In genomic region chr15:34336333-34336732, GRCh38 we compare ENCODE assay signal across 2 cellular contexts.
TF ChIP-seq lines count a peak whose summit lies in the region.

No MANE protein-coding gene starts in this region.

TF ChIP-seq in SK-N-SH, 30 proteins besides CTCF, POLR2A, EP300 and RAD21 (continued from another document):
- TF ChIP-seq, protein P1, sequence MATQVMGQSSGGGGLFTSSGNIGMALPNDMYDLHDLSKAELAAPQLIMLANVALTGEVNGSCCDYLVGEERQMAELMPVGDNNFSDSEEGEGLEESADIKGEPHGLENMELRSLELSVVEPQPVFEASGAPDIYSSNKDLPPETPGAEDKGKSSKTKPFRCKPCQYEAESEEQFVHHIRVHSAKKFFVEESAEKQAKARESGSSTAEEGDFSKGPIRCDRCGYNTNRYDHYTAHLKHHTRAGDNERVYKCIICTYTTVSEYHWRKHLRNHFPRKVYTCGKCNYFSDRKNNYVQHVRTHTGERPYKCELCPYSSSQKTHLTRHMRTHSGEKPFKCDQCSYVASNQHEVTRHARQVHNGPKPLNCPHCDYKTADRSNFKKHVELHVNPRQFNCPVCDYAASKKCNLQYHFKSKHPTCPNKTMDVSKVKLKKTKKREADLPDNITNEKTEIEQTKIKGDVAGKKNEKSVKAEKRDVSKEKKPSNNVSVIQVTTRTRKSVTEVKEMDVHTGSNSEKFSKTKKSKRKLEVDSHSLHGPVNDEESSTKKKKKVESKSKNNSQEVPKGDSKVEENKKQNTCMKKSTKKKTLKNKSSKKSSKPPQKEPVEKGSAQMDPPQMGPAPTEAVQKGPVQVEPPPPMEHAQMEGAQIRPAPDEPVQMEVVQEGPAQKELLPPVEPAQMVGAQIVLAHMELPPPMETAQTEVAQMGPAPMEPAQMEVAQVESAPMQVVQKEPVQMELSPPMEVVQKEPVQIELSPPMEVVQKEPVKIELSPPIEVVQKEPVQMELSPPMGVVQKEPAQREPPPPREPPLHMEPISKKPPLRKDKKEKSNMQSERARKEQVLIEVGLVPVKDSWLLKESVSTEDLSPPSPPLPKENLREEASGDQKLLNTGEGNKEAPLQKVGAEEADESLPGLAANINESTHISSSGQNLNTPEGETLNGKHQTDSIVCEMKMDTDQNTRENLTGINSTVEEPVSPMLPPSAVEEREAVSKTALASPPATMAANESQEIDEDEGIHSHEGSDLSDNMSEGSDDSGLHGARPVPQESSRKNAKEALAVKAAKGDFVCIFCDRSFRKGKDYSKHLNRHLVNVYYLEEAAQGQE (IDR thresholded peaks at IDR 0.05; ENCODE audit: low read depth, low read length): no peak
- TF ChIP-seq RFX5 (IDR thresholded peaks at IDR 0.05; ENCODE audit: low read length): no peak
- no peak for TF ChIP-seq MAX (IDR thresholded peaks at IDR 0.05; ENCODE audit: low read depth)
- TF ChIP-seq FOXM1 (IDR thresholded peaks at IDR 0.05; ENCODE audit: low read depth): no peak
- TF ChIP-seq ZBTB33 (IDR thresholded peaks at IDR 0.05; ENCODE audit: borderline replicate concordance, low read depth): no peak
- no peak for TF ChIP-seq RCOR1 (IDR thresholded peaks at IDR 0.05; ENCODE audit: low read length)
- no peak for TF ChIP-seq SIN3A (IDR thresholded peaks at IDR 0.05; ENCODE audit: borderline replicate concordance, low read depth, low read length)
- TF ChIP-seq GATA2 (CRISPR knock-in tag; IDR thresholded peaks at IDR 0.05): no peak
- no peak for TF ChIP-seq TEAD4 (IDR thresholded peaks at IDR 0.05; ENCODE audit: borderline replicate concordance, insufficient read depth)
- TF ChIP-seq JUND (IDR thresholded peaks at IDR 0.05): no peak
- TF ChIP-seq USF2 (IDR thresholded peaks at IDR 0.05; ENCODE audit: borderline replicate concordance, low read depth, low read length): no peak
- no peak for TF ChIP-seq SMC3 (IDR thresholded peaks at IDR 0.05; ENCODE audit: low read depth, low read length)
- no peak for TF ChIP-seq IRF3 (IDR thresholded peaks at IDR 0.05; ENCODE audit: low read depth, low read length)
- TF ChIP-seq NRF1 (IDR thresholded peaks at IDR 0.05; ENCODE audit: low read depth, low read length): no peak
- TF ChIP-seq, protein P2, sequence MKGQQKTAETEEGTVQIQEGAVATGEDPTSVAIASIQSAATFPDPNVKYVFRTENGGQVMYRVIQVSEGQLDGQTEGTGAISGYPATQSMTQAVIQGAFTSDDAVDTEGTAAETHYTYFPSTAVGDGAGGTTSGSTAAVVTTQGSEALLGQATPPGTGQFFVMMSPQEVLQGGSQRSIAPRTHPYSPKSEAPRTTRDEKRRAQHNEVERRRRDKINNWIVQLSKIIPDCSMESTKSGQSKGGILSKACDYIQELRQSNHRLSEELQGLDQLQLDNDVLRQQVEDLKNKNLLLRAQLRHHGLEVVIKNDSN (IDR thresholded peaks at IDR 0.05; ENCODE audit: borderline replicate concordance, low read depth): no peak
- TF ChIP-seq FOSL2 (IDR thresholded peaks at IDR 0.05; ENCODE audit: borderline replicate concordance, low read depth): no peak
- no peak for TF ChIP-seq YY1 (IDR thresholded peaks at IDR 0.05; ENCODE audit: low read depth)
- TF ChIP-seq, protein P3, sequence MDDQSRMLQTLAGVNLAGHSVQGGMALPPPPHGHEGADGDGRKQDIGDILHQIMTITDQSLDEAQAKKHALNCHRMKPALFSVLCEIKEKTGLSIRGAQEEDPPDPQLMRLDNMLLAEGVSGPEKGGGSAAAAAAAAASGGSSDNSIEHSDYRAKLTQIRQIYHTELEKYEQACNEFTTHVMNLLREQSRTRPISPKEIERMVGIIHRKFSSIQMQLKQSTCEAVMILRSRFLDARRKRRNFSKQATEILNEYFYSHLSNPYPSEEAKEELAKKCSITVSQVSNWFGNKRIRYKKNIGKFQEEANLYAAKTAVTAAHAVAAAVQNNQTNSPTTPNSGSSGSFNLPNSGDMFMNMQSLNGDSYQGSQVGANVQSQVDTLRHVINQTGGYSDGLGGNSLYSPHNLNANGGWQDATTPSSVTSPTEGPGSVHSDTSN (IDR thresholded peaks at IDR 0.05): no peak
TF ChIP-seq in SK-N-SH: peak in this region for 0.

TF ChIP-seq in SK-N-SH treated with all-trans-retinoic acid at 6 μM for 48 hours, 23 proteins besides CTCF, POLR2A, EP300 and RAD21 (continued from another document):
- TF ChIP-seq, protein P4, sequence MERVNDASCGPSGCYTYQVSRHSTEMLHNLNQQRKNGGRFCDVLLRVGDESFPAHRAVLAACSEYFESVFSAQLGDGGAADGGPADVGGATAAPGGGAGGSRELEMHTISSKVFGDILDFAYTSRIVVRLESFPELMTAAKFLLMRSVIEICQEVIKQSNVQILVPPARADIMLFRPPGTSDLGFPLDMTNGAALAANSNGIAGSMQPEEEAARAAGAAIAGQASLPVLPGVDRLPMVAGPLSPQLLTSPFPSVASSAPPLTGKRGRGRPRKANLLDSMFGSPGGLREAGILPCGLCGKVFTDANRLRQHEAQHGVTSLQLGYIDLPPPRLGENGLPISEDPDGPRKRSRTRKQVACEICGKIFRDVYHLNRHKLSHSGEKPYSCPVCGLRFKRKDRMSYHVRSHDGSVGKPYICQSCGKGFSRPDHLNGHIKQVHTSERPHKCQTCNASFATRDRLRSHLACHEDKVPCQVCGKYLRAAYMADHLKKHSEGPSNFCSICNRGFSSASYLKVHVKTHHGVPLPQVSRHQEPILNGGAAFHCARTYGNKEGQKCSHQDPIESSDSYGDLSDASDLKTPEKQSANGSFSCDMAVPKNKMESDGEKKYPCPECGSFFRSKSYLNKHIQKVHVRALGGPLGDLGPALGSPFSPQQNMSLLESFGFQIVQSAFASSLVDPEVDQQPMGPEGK (CRISPR knock-in tag; IDR thresholded peaks at IDR 0.05; ENCODE audit: borderline replicate concordance): no peak
- TF ChIP-seq, protein P5, sequence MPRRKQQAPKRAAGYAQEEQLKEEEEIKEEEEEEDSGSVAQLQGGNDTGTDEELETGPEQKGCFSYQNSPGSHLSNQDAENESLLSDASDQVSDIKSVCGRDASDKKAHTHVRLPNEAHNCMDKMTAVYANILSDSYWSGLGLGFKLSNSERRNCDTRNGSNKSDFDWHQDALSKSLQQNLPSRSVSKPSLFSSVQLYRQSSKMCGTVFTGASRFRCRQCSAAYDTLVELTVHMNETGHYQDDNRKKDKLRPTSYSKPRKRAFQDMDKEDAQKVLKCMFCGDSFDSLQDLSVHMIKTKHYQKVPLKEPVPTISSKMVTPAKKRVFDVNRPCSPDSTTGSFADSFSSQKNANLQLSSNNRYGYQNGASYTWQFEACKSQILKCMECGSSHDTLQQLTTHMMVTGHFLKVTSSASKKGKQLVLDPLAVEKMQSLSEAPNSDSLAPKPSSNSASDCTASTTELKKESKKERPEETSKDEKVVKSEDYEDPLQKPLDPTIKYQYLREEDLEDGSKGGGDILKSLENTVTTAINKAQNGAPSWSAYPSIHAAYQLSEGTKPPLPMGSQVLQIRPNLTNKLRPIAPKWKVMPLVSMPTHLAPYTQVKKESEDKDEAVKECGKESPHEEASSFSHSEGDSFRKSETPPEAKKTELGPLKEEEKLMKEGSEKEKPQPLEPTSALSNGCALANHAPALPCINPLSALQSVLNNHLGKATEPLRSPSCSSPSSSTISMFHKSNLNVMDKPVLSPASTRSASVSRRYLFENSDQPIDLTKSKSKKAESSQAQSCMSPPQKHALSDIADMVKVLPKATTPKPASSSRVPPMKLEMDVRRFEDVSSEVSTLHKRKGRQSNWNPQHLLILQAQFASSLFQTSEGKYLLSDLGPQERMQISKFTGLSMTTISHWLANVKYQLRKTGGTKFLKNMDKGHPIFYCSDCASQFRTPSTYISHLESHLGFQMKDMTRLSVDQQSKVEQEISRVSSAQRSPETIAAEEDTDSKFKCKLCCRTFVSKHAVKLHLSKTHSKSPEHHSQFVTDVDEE (CRISPR knock-in tag; IDR thresholded peaks at IDR 0.05): no peak
- no peak for TF ChIP-seq ZC3H10 (CRISPR knock-in tag; IDR thresholded peaks at IDR 0.05)
- no peak for TF ChIP-seq OSR1 (CRISPR knock-in tag; IDR thresholded peaks at IDR 0.05)
- TF ChIP-seq TOX (CRISPR knock-in tag; IDR thresholded peaks at IDR 0.05; ENCODE audit: borderline replicate concordance): no peak
- TF ChIP-seq, protein P6, sequence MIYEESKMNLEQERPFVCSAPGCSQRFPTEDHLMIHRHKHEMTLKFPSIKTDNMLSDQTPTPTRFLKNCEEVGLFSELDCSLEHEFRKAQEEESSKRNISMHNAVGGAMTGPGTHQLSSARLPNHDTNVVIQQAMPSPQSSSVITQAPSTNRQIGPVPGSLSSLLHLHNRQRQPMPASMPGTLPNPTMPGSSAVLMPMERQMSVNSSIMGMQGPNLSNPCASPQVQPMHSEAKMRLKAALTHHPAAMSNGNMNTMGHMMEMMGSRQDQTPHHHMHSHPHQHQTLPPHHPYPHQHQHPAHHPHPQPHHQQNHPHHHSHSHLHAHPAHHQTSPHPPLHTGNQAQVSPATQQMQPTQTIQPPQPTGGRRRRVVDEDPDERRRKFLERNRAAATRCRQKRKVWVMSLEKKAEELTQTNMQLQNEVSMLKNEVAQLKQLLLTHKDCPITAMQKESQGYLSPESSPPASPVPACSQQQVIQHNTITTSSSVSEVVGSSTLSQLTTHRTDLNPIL (CRISPR knock-in tag; IDR thresholded peaks at IDR 0.05; ENCODE audit: low read depth): no peak
- TF ChIP-seq ISL1 (CRISPR knock-in tag; IDR thresholded peaks at IDR 0.05): no peak
